ENCODE assay signal across 9 cellular contexts in the genomic region with DNA sequence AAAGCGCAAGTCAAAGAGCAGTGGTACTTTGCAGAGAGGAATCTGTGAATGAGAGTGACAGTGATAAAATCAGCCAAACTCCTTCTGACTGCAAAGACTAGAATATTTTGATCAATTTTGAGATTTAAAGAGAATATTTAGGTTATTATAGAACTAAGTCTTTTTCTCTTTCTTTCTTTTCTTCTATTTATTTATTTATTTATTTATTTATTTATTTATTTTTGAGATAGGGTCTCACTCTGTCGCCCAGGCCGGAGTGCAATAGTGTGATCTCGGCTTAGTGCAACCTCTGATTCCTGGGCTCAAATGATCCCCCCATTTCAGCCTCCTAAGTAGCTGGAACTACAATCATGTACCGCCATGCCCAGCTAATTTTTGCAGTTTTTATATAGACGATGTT.
"Had no signal": no experiment of that assay in that cellular context is flagged by ENCODE, and none has a peak within 500 bp of the region (broad histone marks: within the 10 kb centered on the region; RNA-seq: fewer than 3 reads in every experiment).

No MANE protein-coding gene starts in this region.

- H3K4me3 ChIP-seq: K562 had no signal

- H3K4me3 Mint-ChIP-seq: IgD-negative memory B cell had no signal

- FAIRE-seq: HepG2, HTR-8/SVneo, K562 had no signal

- H3K4me1 Mint-ChIP-seq: IgD-negative memory B cell had no signal

- H3K36me3 Mint-ChIP-seq: IgD-negative memory B cell had no signal

- DNase-seq: IMR-90, KBM-7, KG1 had no signal

- H3K27ac ChIP-seq: HL-60, KMS-11 had no signal

- H3K27ac Mint-ChIP-seq: IgD-negative memory B cell had no signal

- H3K27me3 Mint-ChIP-seq: IgD-negative memory B cell had no signal

- ATAC-seq: HepG2, K562 had no signal

- H3K4me2 ChIP-seq: KMS-11 had no signal
